In genomic region chr2:109208071-109208950, GRCh38 we compare ENCODE assay signal across 8 cellular contexts.
A peak's percentile ranks its signal among the peaks of the same experiment; 100 is the strongest.
DNase-seq lines count a peak whose midpoint lies in the region; ATAC-seq, FAIRE-seq and TF ChIP-seq lines count a peak whose summit lies in the region.

No MANE protein-coding gene starts in this region.

- H2AFZ ChIP-seq in endothelial cell of umbilical vein (ENCODE audit: low read depth, low read length), result no peak overlapping the region

- H3K4me3 ChIP-seq in A673 (ENCODE audit: low read depth, low read length, poor library complexity, severe bottlenecking), result no peak overlapping the region
- no peak overlapping the region for H3K4me3 ChIP-seq in endothelial cell of umbilical vein (replicated peaks in 1 of 3; ENCODE audit: insufficient read depth in 1 of 3, low read depth in 1 of 3, low read length in 3 of 3)

- no peak for FAIRE-seq in endothelial cell of umbilical vein (lab: Jason Lieb, UNC)

- H3K4me1 ChIP-seq in A673 (ENCODE audit: insufficient read depth, low read length, poor library complexity, severe bottlenecking) (no peaks in the 10 kb centered on the region), endothelial cell of umbilical vein (ENCODE audit: control insufficient read depth, extremely low read depth, insufficient read depth, low read length) (peaks cover 29% of the 10 kb centered on the region)

- no peaks in the 10 kb centered on the region for H4K20me1 ChIP-seq in endothelial cell of umbilical vein (replicated peaks; ENCODE audit: control insufficient read depth, extremely low read depth, insufficient read depth, low read length)

- POLR2A ChIA-PET in A673 (lab: Charles Lee; ENCODE audit: low non-redundant PET), result no interaction called here
- POLR2A ChIA-PET in endothelial cell of umbilical vein (lab: Charles Lee), result no interaction called here

- no peak overlapping the region for H3K4me2 ChIP-seq in endothelial cell of umbilical vein (ENCODE audit: insufficient read depth, low read length)

- no TSS peak for BruUV-seq in A673 (replicated peaks; lab: Mats Ljungman, UMichigan)
- no TSS peak for BruUV-seq in endothelial cell of umbilical vein (replicated peaks; lab: Mats Ljungman, UMichigan)

- intact Hi-C loops in A673 (cut with micrococcal nuclease; ENCODE audit: unreplicated experiment) (no loop called here), endothelial cell of umbilical vein (cut with micrococcal nuclease) (no loop called here), Right ventricle myocardium inferior (cut with DNase I) (no loop called here)

- H3K9me3 ChIP-seq in A673 (ENCODE audit: low read depth, low read length, poor library complexity, severe bottlenecking) (no peaks in the 10 kb centered on the region), endothelial cell of umbilical vein (replicated peaks; ENCODE audit: control insufficient read depth, insufficient read depth, low read length) (no peaks in the 10 kb centered on the region)

- H3K36me3 ChIP-seq in A673 (ENCODE audit: insufficient read depth, low read length, poor library complexity, severe bottlenecking) (no peaks in the 10 kb centered on the region), endothelial cell of umbilical vein (ENCODE audit: control insufficient read depth in 2 of 2, extremely low read depth in 1 of 2, insufficient read depth in 2 of 2, low read length in 2 of 2) (no peaks in the 10 kb centered on the region)

- H3K27me3 ChIP-seq in A673 (replicated peaks; ENCODE audit: insufficient read depth, low read depth, low read length, poor library complexity) (no peaks in the 10 kb centered on the region), endothelial cell of umbilical vein (ENCODE audit: control insufficient read depth in 2 of 2, insufficient read depth in 2 of 2, low read length in 2 of 2) (no peaks in the 10 kb centered on the region)

- peaks cover 16% of the 10 kb centered on the region for H3K79me2 ChIP-seq in endothelial cell of umbilical vein (ENCODE audit: control insufficient read depth, insufficient read depth, low read length)

- TF ChIP-seq CTCF in A673 (conservative IDR thresholded peaks at IDR 0.05; ENCODE audit: low read depth, low read length), result 0 out of 2 replicates have a peak, but pooled peaks have one; percentile 11
- no peak for TF ChIP-seq CTCF in endothelial cell of umbilical vein (IDR thresholded peaks at IDR 0.05; ENCODE audit: extremely low read depth in 1 of 2, insufficient read depth in 1 of 2, low read depth in 1 of 2, low read length in 2 of 2)

- dilution Hi-C loops in endothelial cell of umbilical vein (cut with MboI; ENCODE audit: extremely low pct_ligation_motif_present, low sequenced_read_pairs), result no loop called here

- no peak overlapping the region for H3K9ac ChIP-seq in endothelial cell of umbilical vein (replicated peaks; ENCODE audit: extremely low read depth, insufficient read depth, low read length)

- CTCF ChIA-PET in A673 (lab: Charles Lee) (no interaction called here), endothelial cell of umbilical vein (lab: Charles Lee) (interaction anchor here (0.9 to 2.3 kb wide), 3 partner anchors 14 to 73 kb away, joined by 3 to 6 read pairs (median 6); no protein-coding TSS in a partner anchor)

- H3K27ac ChIP-seq in A673 (ENCODE audit: low read depth, low read length, poor library complexity, severe bottlenecking) (no peak overlapping the region), endothelial cell of umbilical vein (ENCODE audit: insufficient read depth, low read depth, low read length) (peak overlapping the region; percentile 68)

- TF ChIP-seq POLR2A in endothelial cell of umbilical vein (IDR thresholded peaks at IDR 0.05; ENCODE audit: low read depth, low read length), result no peak

- H3K9me1 ChIP-seq in endothelial cell of umbilical vein (replicated peaks; ENCODE audit: control insufficient read depth, extremely low read depth, insufficient read depth, low read length), result no peaks in the 10 kb centered on the region

- DNase-seq in A673 (ENCODE audit: low spot score), result no peak
- DNase-seq in ELF-1 (ENCODE audit: low read depth, low spot score), result peak; percentile 19
- peak; percentile 5 for DNase-seq in NAMALWA (ENCODE audit: low spot score)
- no peak for DNase-seq in endothelial cell of umbilical vein (ENCODE audit: low read depth, low spot score)
- DNase-seq in NCI-H446 (lab: John Stamatoyannopoulos, UW), result no peak
- no peak for DNase-seq in nucleus accumbens (lab: John Stamatoyannopoulos, UW)
- DNase-seq in Right ventricle myocardium inferior (ENCODE audit: missing footprints), result no peak

- ATAC-seq in HG02623 (IDR thresholded peaks at IDR 0.05; ENCODE audit: unreplicated experiment) (no peak), Right ventricle myocardium inferior (no peak)

TF ChIP-seq in endothelial cell of umbilical vein, 7 proteins besides CTCF, POLR2A, EP300 and RAD21:
- TF ChIP-seq JUN (IDR thresholded peaks at IDR 0.05; ENCODE audit: borderline replicate concordance, insufficient read depth, insufficient read length, low read depth) (no peak), MYC (IDR thresholded peaks at IDR 0.05; ENCODE audit: low read depth, low read length) (no peak), GATA2 (IDR thresholded peaks at IDR 0.05; ENCODE audit: insufficient read depth, insufficient read length, low read depth, low read length) (no peak), EZH2 (IDR thresholded peaks at IDR 0.05; ENCODE audit: borderline replicate concordance, low read depth, low read length, severe bottlenecking) (no peak), POLR2AphosphoS5 (IDR thresholded peaks at IDR 0.05; ENCODE audit: insufficient read depth, low read depth, low read length) (no peak), FOS (IDR thresholded peaks at IDR 0.05; ENCODE audit: borderline replicate concordance, insufficient read depth, low read length) (no peak), MAX (IDR thresholded peaks at IDR 0.05; ENCODE audit: insufficient read depth, insufficient read length) (no peak)

Comparison
In these comparisons a context has a peak if more than half of its experiments do, and no peak if none do; other contexts are left out.
1. DNase-seq: peak in ELF-1 (single experiment) and NAMALWA (single experiment); none in A673 (single experiment), endothelial cell of umbilical vein (single experiment), NCI-H446 (0 of 2), nucleus accumbens (0 of 56) and Right ventricle myocardium inferior (single experiment).